ENCODE assay signal across 8 cellular contexts in the genomic region with DNA sequence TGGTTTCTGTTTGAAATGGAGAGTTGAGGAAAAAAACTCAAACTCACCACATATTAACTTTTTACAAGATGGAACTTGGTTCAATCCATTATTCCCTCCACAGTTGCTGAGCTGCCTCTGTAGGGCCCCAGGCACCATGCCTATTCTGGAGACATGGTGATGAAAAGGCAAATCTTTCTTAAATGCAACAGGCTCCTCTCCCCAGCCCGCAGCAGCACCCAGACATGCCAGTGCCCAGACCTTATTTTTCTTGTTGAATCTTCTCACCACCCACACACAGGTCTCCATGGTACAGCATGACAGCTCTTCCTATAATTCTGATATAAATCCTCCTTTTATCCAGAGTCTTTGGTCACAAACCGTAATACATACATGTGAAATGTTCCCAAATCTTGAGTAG. TPM values are rescaled to one million over a fixed set of nuclear protein-coding genes. Genes with fewer than 3 reads are reported as not detected.
DNase-seq lines count a peak whose midpoint lies in the region; ATAC-seq and TF ChIP-seq lines count a peak whose summit lies in the region.

No MANE protein-coding gene starts in this region.

- peak overlapping the region; percentile 61 for H3K4me3 ChIP-seq in CD8-positive, alpha-beta memory T cell (ENCODE audit: low read length)
- H3K4me3 ChIP-seq in Loucy (ENCODE audit: low read length, poor library complexity, severe bottlenecking) (peak overlapping the region; percentile 75), dorsolateral prefrontal cortex (peak overlapping the region in 17 of 59 donors; percentile 8 to 44 (median 23)), prostate gland (no peak overlapping the region), aorta (ENCODE audit: low read length in 2 of 2) (no peak overlapping the region)

- no peak for TF ChIP-seq POLR2A in prostate gland (IDR thresholded peaks at IDR 0.05)

- peaks cover 84% of the 10 kb centered on the region for H3K4me1 ChIP-seq in CD8-positive, alpha-beta memory T cell (ENCODE audit: insufficient read depth, low read length)
- H3K4me1 ChIP-seq in Loucy (ENCODE audit: insufficient read depth, low read length, poor library complexity, severe bottlenecking) (peaks cover 44% of the 10 kb centered on the region), prostate gland (replicated peaks) (peaks cover 8% of the 10 kb centered on the region), aorta (ENCODE audit: control insufficient read depth in 1 of 2, insufficient read depth in 2 of 2, low read length in 2 of 2) (no peaks in the 10 kb centered on the region)

- peak overlapping the region; percentile 91 for H3K4me2 ChIP-seq in Loucy (ENCODE audit: low read depth, low read length, poor library complexity, severe bottlenecking)

- no peaks in the 10 kb centered on the region for H3K27me3 Mint-ChIP-seq in CD8-positive, alpha-beta memory T cell

- H3K27ac ChIP-seq in CD8-positive, alpha-beta memory T cell (ENCODE audit: low read depth, low read length), result peak overlapping the region; percentile 57
- H3K27ac ChIP-seq in dorsolateral prefrontal cortex (peak overlapping the region in 36 of 59 donors; percentile 0 to 81 (median 52)), prostate gland (peak overlapping the region; percentile 64 to 81), aorta (ENCODE audit: low read depth in 1 of 2, low read length in 2 of 2) (no peak overlapping the region)

- peaks cover 3% of the 10 kb centered on the region; the same call in 1 of the 2 replicates for H3F3A ChIP-seq in Loucy (ENCODE audit: low read depth)

- H3K27me3 ChIP-seq in CD8-positive, alpha-beta memory T cell (ENCODE audit: insufficient read depth, low read length, poor library complexity, severe bottlenecking), result no peaks in the 10 kb centered on the region
- H3K27me3 ChIP-seq in Loucy (ENCODE audit: insufficient read depth, low read length, poor library complexity, severe bottlenecking), result no peaks in the 10 kb centered on the region
- no peaks in the 10 kb centered on the region for H3K27me3 ChIP-seq in dorsolateral prefrontal cortex
- no peaks in the 10 kb centered on the region for H3K27me3 ChIP-seq in prostate gland (replicated peaks; ENCODE audit: insufficient read depth)
- no peaks in the 10 kb centered on the region for H3K27me3 ChIP-seq in aorta (ENCODE audit: control insufficient read depth in 1 of 2, insufficient read depth in 2 of 2, low read length in 1 of 2)

- H3K27ac Mint-ChIP-seq in CD8-positive, alpha-beta memory T cell, result peak overlapping the region; percentile 86 to 98 (median 96)

- no peaks in the 10 kb centered on the region for H3K9me3 ChIP-seq in CD8-positive, alpha-beta memory T cell (ENCODE audit: low read length)
- H3K9me3 ChIP-seq in Loucy (ENCODE audit: insufficient read depth, low read depth, low read length), result no peaks in the 10 kb centered on the region
- no peaks in the 10 kb centered on the region for H3K9me3 ChIP-seq in prostate gland
- no peaks in the 10 kb centered on the region for H3K9me3 ChIP-seq in aorta (ENCODE audit: control insufficient read depth, low read length)

- no peaks in the 10 kb centered on the region for H3K36me3 ChIP-seq in CD8-positive, alpha-beta memory T cell (ENCODE audit: insufficient read depth, low read length)
- H3K36me3 ChIP-seq in Loucy (ENCODE audit: insufficient read depth, low read length) (no peaks in the 10 kb centered on the region), prostate gland (no peaks in the 10 kb centered on the region), aorta (ENCODE audit: control insufficient read depth in 1 of 2, insufficient read depth in 2 of 2, low read length in 1 of 2) (no peaks in the 10 kb centered on the region)

- peaks cover 10% of the 10 kb centered on the region for H4K20me1 ChIP-seq in Loucy (ENCODE audit: insufficient read depth, low read length, poor library complexity, severe bottlenecking)

- H3K4me3 Mint-ChIP-seq in CD8-positive, alpha-beta memory T cell, result peak overlapping the region; percentile 84 to 92 (median 89)

- H3K9ac ChIP-seq in Loucy (ENCODE audit: low read depth, low read length, poor library complexity, severe bottlenecking), result peak overlapping the region; percentile 82

- no peaks in the 10 kb centered on the region for H3K9me3 Mint-ChIP-seq in CD8-positive, alpha-beta memory T cell

- peak in 2 of 5 donors; percentile 44 for DNase-seq in CD8-positive, alpha-beta memory T cell
- DNase-seq in dorsolateral prefrontal cortex, result no peak
- DNase-seq in prostate gland (ENCODE audit: low spot score), result no peak
- no peak for DNase-seq in aorta

- no peaks in the 10 kb centered on the region for H3K9me2 ChIP-seq in Loucy (replicated peaks; ENCODE audit: low read depth, low read length)

- no peak overlapping the region for H2AFZ ChIP-seq in Loucy (ENCODE audit: low read length)

- POLR2A ChIA-PET in CD8-positive, alpha-beta memory T cell (lab: Charles Lee), result no interaction called here

- WGBS in prostate gland, result 31% methylated on average over 2 of the region's 2 CpGs
- 56 to 73% methylated on average over 2 of the region's 2 CpGs for WGBS in aorta, 2 donors

- H3K79me2 ChIP-seq in Loucy (ENCODE audit: insufficient read depth, low read length), result peaks cover 96% of the 10 kb centered on the region

- ATAC-seq in GM21528 (IDR thresholded peaks at IDR 0.05; ENCODE audit: low FRiP score, unreplicated experiment) (no peak), GM18870 (IDR thresholded peaks at IDR 0.05; ENCODE audit: unreplicated experiment) (no peak), GM18858 (IDR thresholded peaks at IDR 0.05; ENCODE audit: unreplicated experiment) (no peak), aorta (ENCODE audit: low FRiP score) (no peak)

- H3K36me3 Mint-ChIP-seq in CD8-positive, alpha-beta memory T cell, result peaks cover 0 to 37% (median 2%) of the 10 kb centered on the region in 3 donors

- TF ChIP-seq CTCF in Loucy (conservative IDR thresholded peaks at IDR 0.05; ENCODE audit: low read length), result no peak
- no peak for TF ChIP-seq CTCF in dorsolateral prefrontal cortex (IDR thresholded peaks at IDR 0.05 in 54 of 56, conservative IDR thresholded peaks at IDR 0.05 in 2 of 56; ENCODE audit: low read depth in 1 of 56, partially characterized antibody in 56 of 56)
- no peak for TF ChIP-seq CTCF in prostate gland (IDR thresholded peaks at IDR 0.05)

- H3K4me1 Mint-ChIP-seq in CD8-positive, alpha-beta memory T cell, result peaks cover 61 to 78% (median 69%) of the 10 kb centered on the region in 3 donors

- intact Hi-C loops in dorsolateral prefrontal cortex (cut with DNase I) (loop anchor here in 1 of 2 donors (10.0 kb wide), 1 partner anchor 400 kb away; a partner anchor contains a TSS), prostate gland (cut with DNase I) (no loop called here), aorta (cut with DNase I) (no loop called here)

- CTCF ChIA-PET in CD8-positive, alpha-beta memory T cell (lab: Charles Lee), result interaction anchor here (1.1 to 1.3 kb wide), 3 partner anchors 10 to 28 kb away, joined by 3 to 4 read pairs (median 3); no protein-coding TSS in a partner anchor

RNA-seq across cellular contexts. Expression of a gene that starts 7.6 kb away (rescaled TPM):
- 100 to 1,000 TPM; 115 to 129 TPM for total RNA-seq in CD8-positive, alpha-beta memory T cell
- 279 TPM for polyA plus RNA-seq in CD8-positive, alpha-beta memory T cell
- total RNA-seq in dorsolateral prefrontal cortex, result 100 to 1,000 TPM in 67 of 120 experiments, 10 to 100 TPM in 53; 70.0 to 339 (median 108) TPM
- total RNA-seq in prostate gland, result 10 to 100 TPM; 65.2 to 73.9 TPM
- total RNA-seq in aorta, result 10 to 100 TPM; 45.0 to 66.8 TPM
- 10 to 100 TPM; 20.3 to 20.4 TPM for polyA plus RNA-seq in aorta

Comparison
In these comparisons a context has a peak if more than half of its experiments do, and no peak if none do; other contexts are left out.
1. H3K27ac ChIP-seq: peak in CD8-positive, alpha-beta memory T cell (single experiment), dorsolateral prefrontal cortex (36 of 59) and prostate gland (2 of 2); none in aorta (0 of 2).
2. H3K4me3 ChIP-seq: peak in CD8-positive, alpha-beta memory T cell (single experiment) and Loucy (single experiment); none in prostate gland (0 of 2) and aorta (0 of 2).